In genomic region chr9:86239053-86239770, GRCh38 we compare ENCODE assay signal across 15 cellular contexts. TPM values are rescaled to one million over a fixed set of nuclear protein-coding genes. Genes with fewer than 3 reads are reported as not detected.
DNase-seq lines count a peak whose midpoint lies in the region; ATAC-seq and TF ChIP-seq lines count a peak whose summit lies in the region.
"Had no signal": no experiment of that assay in that cellular context is flagged by ENCODE, and none has a peak within 500 bp of the region (broad histone marks: within the 10 kb centered on the region; RNA-seq: fewer than 3 reads in every experiment).

No MANE protein-coding gene starts in this region.

- no peaks in the 10 kb centered on the region for H3K27me3 ChIP-seq in adipocyte (replicated peaks; ENCODE audit: control insufficient read depth, insufficient read depth, low read length)
- no peaks in the 10 kb centered on the region for H3K27me3 ChIP-seq in BE2C
- H3K27me3 ChIP-seq: heart left ventricle had no signal

- H3K4me1 ChIP-seq in adipocyte (ENCODE audit: control insufficient read depth, insufficient read depth, low read length) (no peaks in the 10 kb centered on the region), BE2C (no peaks in the 10 kb centered on the region)
- H3K4me1 ChIP-seq: Caco-2 had no signal

- no peak overlapping the region for H3K9ac ChIP-seq in adipocyte (ENCODE audit: low read length)

- H3K36me3 ChIP-seq in adipocyte (ENCODE audit: control insufficient read depth, insufficient read depth, low read length, severe bottlenecking) = no peaks in the 10 kb centered on the region
- no peaks in the 10 kb centered on the region for H3K36me3 ChIP-seq in BE2C
- H3K36me3 ChIP-seq: heart left ventricle, thoracic aorta had no signal

- H3K4me3 ChIP-seq in adipocyte (ENCODE audit: low read length) (no peak overlapping the region), BE2C (ENCODE audit: low read depth, low read length) (no peak overlapping the region)
- H3K4me3 ChIP-seq: heart left ventricle, thoracic aorta had no signal

- peak; percentile 16 for DNase-seq in G401 (ENCODE audit: low spot score)
- DNase-seq in adipocyte (ENCODE audit: low read depth) = peak; percentile 31
- peak; percentile 10 for DNase-seq in kidney tubule cell (ENCODE audit: low spot score)
- DNase-seq in BE2C = no peak
- DNase-seq in NCI-H748 (lab: John Stamatoyannopoulos, UW; ENCODE audit: unreplicated experiment) = no peak
- DNase-seq: activated naive CD8-positive, alpha-beta T cell treated with anti-CD3 and anti-CD28 coated beads for 36 hours; Caco-2; GOT3; heart left ventricle; nephron progenitor cell; Right ventricle myocardium superior had no signal

- in situ Hi-C loops in G401 (cut with HindIII; ENCODE audit: low sequenced_read_pairs) = no loop called here

- peak; percentile 51 for TF ChIP-seq CTCF in LNCAP (IDR thresholded peaks at IDR 0.05)
- TF ChIP-seq CTCF in BE2C (IDR thresholded peaks at IDR 0.05; ENCODE audit: low read depth, low read length) = no peak

- H3K9me3 ChIP-seq in adipocyte (ENCODE audit: control insufficient read depth, low read length) (no peaks in the 10 kb centered on the region), BE2C (no peaks in the 10 kb centered on the region)
- H3K9me3 ChIP-seq: Caco-2, heart left ventricle, thoracic aorta had no signal

- no peak for ATAC-seq in HG02588 (IDR thresholded peaks at IDR 0.05; ENCODE audit: unreplicated experiment)
- ATAC-seq: heart left ventricle, HepG2 had no signal

RNA-seq across cellular contexts. Expression of gene C9orf153, which starts 20.2 kb away (rescaled TPM):
- total RNA-seq in G401 (2014; rRNA removed; shearing (Covaris generic)) = 0.07 TPM in 1 of 2 replicates, not detected in the other
- not detected for polyA plus RNA-seq in BE2C (2012; ENCODE audit: insufficient read depth, insufficient read length, low read depth)
- total RNA-seq: Caco-2 had no signal

RNA-seq across cellular contexts. Expression of gene ISCA1, which starts 43.1 kb away (rescaled TPM):
- 25.6 and 41.7 TPM in 2 replicates for total RNA-seq in G401 (2014; rRNA removed; shearing (Covaris generic))
- 23.6 TPM for polyA plus RNA-seq in BE2C (2012; ENCODE audit: insufficient read depth, insufficient read length, low read depth)

Comparison
In these comparisons a context has a peak if more than half of its experiments do, and no peak if none do; other contexts are left out.
1. DNase-seq: peak in G401 (single experiment), adipocyte (single experiment) and kidney tubule cell (single experiment); none in BE2C (single experiment) and NCI-H748 (single experiment).